Comparison of ENCODE assay signal across 17 cellular contexts in genomic region chr2:229434131-229434530, GRCh38.
"Had no signal": no experiment of that assay in that cellular context is flagged by ENCODE, and none has a peak within 500 bp of the region (broad histone marks: within the 10 kb centered on the region; RNA-seq: fewer than 3 reads in every experiment).

No MANE protein-coding gene starts in this region.

- H3K36me3 Mint-ChIP-seq: activated CD4-positive, alpha-beta memory T cell treated with anti-CD3 and anti-CD28 coated beads for 36 hours; activated CD8-positive, alpha-beta memory T cell treated with anti-CD3 and anti-CD28 coated beads, Interleukin-2, amount 10 ng/mL, durations not matched to agents 7 days and 5 days; activated naive CD4-positive, alpha-beta T cell treated with anti-CD3 and anti-CD28 coated beads, Interleukin-2, amount 10 ng/mL, durations not matched to agents 7 days and 5 days; natural killer cell had no signal

- H3K9me3 Mint-ChIP-seq: activated CD4-positive, alpha-beta memory T cell treated with anti-CD3 and anti-CD28 coated beads for 36 hours; activated naive CD4-positive, alpha-beta T cell treated with anti-CD3 and anti-CD28 coated beads, Interleukin-2, amount 10 ng/mL, durations not matched to agents 7 days and 5 days; activated T-helper 2 cell treated with anti-CD3 and anti-CD28 coated beads, Interferon-gamma antibody, Interleukin-2, Interleukin-4, amounts not matched to agents 10 μg/mL and 5 μg/mL and 100 μg/mL, durations not matched to agents 14 hours and 24 hours and 36 hours; natural killer cell had no signal

- H3K27me3 ChIP-seq: cardiac muscle cell, esophagus squamous epithelium, gastrocnemius medialis, neutrophil, suprapubic skin had no signal

- H3K27ac Mint-ChIP-seq: activated CD4-positive, alpha-beta memory T cell treated with anti-CD3 and anti-CD28 coated beads for 36 hours; activated CD4-positive, alpha-beta T cell treated with anti-CD3 and anti-CD28 coated beads for 36 hours; activated CD8-positive, alpha-beta memory T cell treated with anti-CD3 and anti-CD28 coated beads, Interleukin-2, amount 10 ng/mL, durations not matched to agents 7 days and 5 days; activated naive CD4-positive, alpha-beta T cell treated with anti-CD3 and anti-CD28 coated beads, Interleukin-2, amount 10 ng/mL, durations not matched to agents 7 days and 5 days; activated T-helper 2 cell treated with anti-CD3 and anti-CD28 coated beads, Interferon-gamma antibody, Interleukin-2, Interleukin-4, amounts not matched to agents 10 μg/mL and 5 μg/mL and 100 μg/mL, durations not matched to agents 14 hours and 24 hours and 36 hours; natural killer cell had no signal

- ATAC-seq: activated CD4-positive, alpha-beta T cell treated with anti-CD3 and anti-CD28 coated beads for 36 hours; activated CD8-positive, alpha-beta memory T cell treated with anti-CD3 and anti-CD28 coated beads, Interleukin-2, amount 10 ng/mL, durations not matched to agents 7 days and 5 days; left lobe of liver; natural killer cell had no signal

- H3K9me3 ChIP-seq: esophagus squamous epithelium, gastrocnemius medialis, neutrophil, suprapubic skin had no signal

- H3K4me1 Mint-ChIP-seq: activated CD4-positive, alpha-beta T cell treated with anti-CD3 and anti-CD28 coated beads for 36 hours; activated CD8-positive, alpha-beta memory T cell treated with anti-CD3 and anti-CD28 coated beads, Interleukin-2, amount 10 ng/mL, durations not matched to agents 7 days and 5 days; activated naive CD4-positive, alpha-beta T cell treated with anti-CD3 and anti-CD28 coated beads, Interleukin-2, amount 10 ng/mL, durations not matched to agents 7 days and 5 days; natural killer cell had no signal

- H3K27me3 Mint-ChIP-seq: activated CD4-positive, alpha-beta T cell treated with anti-CD3 and anti-CD28 coated beads for 36 hours; activated CD8-positive, alpha-beta memory T cell treated with anti-CD3 and anti-CD28 coated beads, Interleukin-2, amount 10 ng/mL, durations not matched to agents 7 days and 5 days; activated naive CD4-positive, alpha-beta T cell treated with anti-CD3 and anti-CD28 coated beads, Interleukin-2, amount 10 ng/mL, durations not matched to agents 7 days and 5 days had no signal

- H3K4me3 Mint-ChIP-seq: activated CD4-positive, alpha-beta memory T cell treated with anti-CD3 and anti-CD28 coated beads for 36 hours; activated CD4-positive, alpha-beta T cell treated with anti-CD3 and anti-CD28 coated beads for 36 hours; activated CD8-positive, alpha-beta memory T cell treated with anti-CD3 and anti-CD28 coated beads, Interleukin-2, amount 10 ng/mL, durations not matched to agents 7 days and 5 days; activated naive CD4-positive, alpha-beta T cell treated with anti-CD3 and anti-CD28 coated beads, Interleukin-2, amount 10 ng/mL, durations not matched to agents 7 days and 5 days; natural killer cell had no signal

- DNase-seq: activated CD4-positive, alpha-beta memory T cell treated with anti-CD3 and anti-CD28 coated beads for 36 hours; activated CD4-positive, alpha-beta T cell treated with anti-CD3 and anti-CD28 coated beads for 36 hours; activated CD8-positive, alpha-beta memory T cell treated with anti-CD3 and anti-CD28 coated beads, Interleukin-2, amount 10 ng/mL, durations not matched to agents 7 days and 5 days; activated naive CD4-positive, alpha-beta T cell treated with anti-CD3 and anti-CD28 coated beads, Interleukin-2, amount 10 ng/mL, durations not matched to agents 7 days and 5 days; activated T-cell treated with anti-CD3 and anti-CD28 coated beads, Interleukin-2, amount 50 U/mL, for 1 hour; effector CD4-positive, alpha-beta T cell; esophagus squamous epithelium; gastrocnemius medialis; natural killer cell; stimulated activated CD4-positive, alpha-beta T cell treated with anti-CD3 and anti-CD28 coated beads, Interleukin-4, amount 100 ng/mL, for 24 hours; stimulated activated naive CD4-positive, alpha-beta T cell had no signal

- H3K4me1 ChIP-seq: esophagus squamous epithelium, gastrocnemius medialis had no signal

- H3K4me3 ChIP-seq: cardiac muscle cell, esophagus squamous epithelium, gastrocnemius medialis, skin epidermis, suprapubic skin had no signal

- H3K36me3 ChIP-seq: cardiac muscle cell, esophagus squamous epithelium, gastrocnemius medialis, neutrophil, suprapubic skin had no signal

- H3K27ac ChIP-seq: cardiac muscle cell, esophagus squamous epithelium, gastrocnemius medialis, neutrophil, skin epidermis, suprapubic skin had no signal
